In genomic region chr22:21080435-21081137, GRCh38 we compare ENCODE assay signal across 27 cellular contexts. TPM values are rescaled to one million over a fixed set of nuclear protein-coding genes. Genes with fewer than 3 reads are reported as not detected.
DNase-seq lines count a peak whose midpoint lies in the region; ATAC-seq, FAIRE-seq and TF ChIP-seq lines count a peak whose summit lies in the region.
"Had no signal": no experiment of that assay in that cellular context is flagged by ENCODE, and none has a peak within 500 bp of the region (broad histone marks: within the 10 kb centered on the region; RNA-seq: fewer than 3 reads in every experiment).

No MANE protein-coding gene starts in this region.

- no peak overlapping the region for H3K4ac ChIP-seq in mesendoderm (ENCODE audit: low read depth, low read length)

- TF ChIP-seq POLR2A in prostate gland (IDR thresholded peaks at IDR 0.05) = no peak

- no peak overlapping the region for H3K9ac ChIP-seq in mesendoderm (ENCODE audit: low read length)
- H3K9ac ChIP-seq: GM23248 had no signal

- H3K56ac ChIP-seq in mesendoderm (ENCODE audit: low read length) = peak overlapping the region; percentile 15

- H3K18ac ChIP-seq in mesendoderm (ENCODE audit: low read length) = no peak overlapping the region

- H2AK5ac ChIP-seq in mesendoderm (ENCODE audit: low read length) = no peak overlapping the region

- H3K27ac ChIP-seq in mesendoderm (ENCODE audit: low read depth, low read length) = no peak overlapping the region
- H3K27ac ChIP-seq in prostate gland = no peak overlapping the region
- H3K27ac ChIP-seq: A549, GM23248 had no signal

- H4K5ac ChIP-seq in mesendoderm (ENCODE audit: low read length) = no peak overlapping the region

- FAIRE-seq in urothelium cell line (lab: Jason Lieb, UNC) = no peak
- FAIRE-seq: A549, GM12891, GM18507 had no signal

- H3K36me3 ChIP-seq in H7 (replicated peaks; ENCODE audit: control insufficient read depth, insufficient read depth, low read length) (no peaks in the 10 kb centered on the region), mesendoderm (ENCODE audit: control insufficient read depth, insufficient read depth, low read length) (no peaks in the 10 kb centered on the region), prostate gland (no peaks in the 10 kb centered on the region)
- H3K36me3 ChIP-seq: HAP-1 had no signal

- H3K79me2 ChIP-seq in mesendoderm (ENCODE audit: control insufficient read depth, insufficient read depth, low read length) = no peaks in the 10 kb centered on the region

- intact Hi-C loops in prostate gland (cut with DNase I) = no loop called here

- H3K4me3 Mint-ChIP-seq in stimulated activated effector memory CD8-positive, alpha-beta T cell treated with anti-CD3 and anti-CD28 coated beads, Interleukin-12 subunit alpha, Interleukin-12 subunit beta, amount 100 ng/mL, for 72 hours = no peak overlapping the region
- H3K4me3 Mint-ChIP-seq: CD4-positive, alpha-beta memory T cell; HFFc6 had no signal

- H2BK120ac ChIP-seq in mesendoderm (ENCODE audit: low read depth, low read length) = no peak overlapping the region

- no peaks in the 10 kb centered on the region for H3K36me3 Mint-ChIP-seq in stimulated activated effector memory CD8-positive, alpha-beta T cell treated with anti-CD3 and anti-CD28 coated beads, Interleukin-12 subunit alpha, Interleukin-12 subunit beta, amount 100 ng/mL, for 72 hours
- H3K36me3 Mint-ChIP-seq: CD4-positive, alpha-beta memory T cell had no signal

- WGBS in mesendoderm (ENCODE audit: extremely low coverage, insufficient coverage, low lambda C conversion rate) = no CpG with 5 or more reads among the region's 31 CpGs
- WGBS in prostate gland = 87% methylated on average over 31 of the region's 31 CpGs

- H3K9me3 ChIP-seq in prostate gland = no peaks in the 10 kb centered on the region
- H3K9me3 ChIP-seq: A549, HAP-1 had no signal

- H3K23ac ChIP-seq in mesendoderm (ENCODE audit: low read length) = no peak overlapping the region

- H4K8ac ChIP-seq in mesendoderm (ENCODE audit: low read depth, low read length) = no peak overlapping the region

- ATAC-seq in stimulated activated effector memory CD8-positive, alpha-beta T cell treated with anti-CD3 and anti-CD28 coated beads, Interleukin-12 subunit alpha, Interleukin-12 subunit beta, amount 100 ng/mL, for 72 hours = peak; percentile 31
- no peak for ATAC-seq in GM18520 (IDR thresholded peaks at IDR 0.05; ENCODE audit: unreplicated experiment)
- ATAC-seq: A549 had no signal

- no peak overlapping the region for H2BK15ac ChIP-seq in mesendoderm (replicated peaks; ENCODE audit: low read depth)

- no peaks in the 10 kb centered on the region for H3K27me3 ChIP-seq in H7 (ENCODE audit: control insufficient read depth, insufficient read depth, low read length)
- H3K27me3 ChIP-seq in mesendoderm (ENCODE audit: insufficient read depth, low read length, poor library complexity) = no peaks in the 10 kb centered on the region
- no peaks in the 10 kb centered on the region for H3K27me3 ChIP-seq in prostate gland (replicated peaks; ENCODE audit: insufficient read depth)

- H2BK5ac ChIP-seq in mesendoderm (ENCODE audit: low read length) = no peak overlapping the region

- no peak overlapping the region for H3K4me3 ChIP-seq in H7 (ENCODE audit: insufficient read depth, low read depth, low read length)
- H3K4me3 ChIP-seq in mesendoderm (ENCODE audit: low read length) = no peak overlapping the region
- no peak overlapping the region for H3K4me3 ChIP-seq in prostate gland
- H3K4me3 ChIP-seq: A549, GM23248, HAP-1 had no signal

- no peaks in the 10 kb centered on the region for H3K4me1 ChIP-seq in mesendoderm (ENCODE audit: control insufficient read depth, low read depth, low read length)
- H3K4me1 ChIP-seq in prostate gland (replicated peaks) = no peaks in the 10 kb centered on the region
- H3K4me1 ChIP-seq: A549, HAP-1 had no signal

- no peak overlapping the region for H3K27ac Mint-ChIP-seq in stimulated activated effector memory CD8-positive, alpha-beta T cell treated with anti-CD3 and anti-CD28 coated beads, Interleukin-12 subunit alpha, Interleukin-12 subunit beta, amount 100 ng/mL, for 72 hours
- H3K27ac Mint-ChIP-seq: CD4-positive, alpha-beta memory T cell; HFFc6 had no signal

- H3K9me3 Mint-ChIP-seq in stimulated activated effector memory CD8-positive, alpha-beta T cell treated with anti-CD3 and anti-CD28 coated beads, Interleukin-12 subunit alpha, Interleukin-12 subunit beta, amount 100 ng/mL, for 72 hours = no peaks in the 10 kb centered on the region
- H3K9me3 Mint-ChIP-seq: HFFc6 had no signal

- H3K4me2 ChIP-seq in mesendoderm (ENCODE audit: low read length) = no peak overlapping the region
- H3K4me2 ChIP-seq: A549 had no signal

- DNase-seq in H7 (peak; percentile 23), ecto neural progenitor cell (ENCODE audit: low spot score) (peak; percentile 41), mesendoderm (no peak), occipital lobe (lab: John Stamatoyannopoulos, UW) (no peak), prostate gland (ENCODE audit: low spot score) (no peak), urothelium cell line (ENCODE audit: low spot score) (no peak)
- no peak for DNase-seq in stimulated activated effector memory CD8-positive, alpha-beta T cell treated with anti-CD3 and anti-CD28 coated beads, Interleukin-12 subunit alpha, Interleukin-12 subunit beta, amount 100 ng/mL, for 72 hours (ENCODE audit: low spot score in 2 of 2)
- DNase-seq: 8988T; ACHN; C1 segment of cervical spinal cord; Calu3; CD4-positive, alpha-beta memory T cell; COR-L47; DMS53; DMS79 treated with DMSO at 0.1 percent for 48 hours; GF-D8; GM23248; HFFc6 had no signal

- no peaks in the 10 kb centered on the region for H3K4me1 Mint-ChIP-seq in stimulated activated effector memory CD8-positive, alpha-beta T cell treated with anti-CD3 and anti-CD28 coated beads, Interleukin-12 subunit alpha, Interleukin-12 subunit beta, amount 100 ng/mL, for 72 hours
- H3K4me1 Mint-ChIP-seq: CD4-positive, alpha-beta memory T cell had no signal

- TF ChIP-seq CTCF in prostate gland (IDR thresholded peaks at IDR 0.05) = no peak

- no peaks in the 10 kb centered on the region for H3K79me1 ChIP-seq in mesendoderm (ENCODE audit: low read length)

RNA-seq across cellular contexts. Expression of gene LRRC74B, which starts 34.8 kb away (rescaled TPM):
- total RNA-seq in H7 (2014; rRNA removed; shearing (Covaris generic)) = not detected in 2 replicates
- not detected for polyA plus RNA-seq in mesendoderm (2013, experiment 1 of 2)
- polyA plus RNA-seq in mesendoderm (2013, experiment 2 of 2) = not detected
- total RNA-seq in occipital lobe = not detected
- total RNA-seq in prostate gland = under 1 TPM in 1 of 2 donors, not detected in 1; 0.45 TPM
- total RNA-seq: Calu3; CD4-positive, alpha-beta memory T cell; Daoy; G401; GM23248; H4; HFFc6 had no signal
- polyA plus RNA-seq: BJ; CD4-positive, alpha-beta memory T cell; GM23248 had no signal

RNA-seq across cellular contexts. Expression of gene SLC7A4, which starts 48.2 kb away (rescaled TPM):
- total RNA-seq in H7 (2014; rRNA removed; shearing (Covaris generic)) = not detected in 2 replicates
- polyA plus RNA-seq in mesendoderm (2013, experiment 1 of 2) = 0.03 TPM
- polyA plus RNA-seq in mesendoderm (2013, experiment 2 of 2) = not detected
- 1.4 TPM for total RNA-seq in occipital lobe
- 10 to 100 TPM; 13.0 to 53.9 TPM for total RNA-seq in prostate gland
- total RNA-seq: CD4-positive, alpha-beta memory T cell; Daoy; G401; GM23248; H4 had no signal
- polyA plus RNA-seq: A549, GM23248 had no signal

Comparison
In these comparisons a context has a peak if more than half of its experiments do, and no peak if none do; other contexts are left out.
1. DNase-seq: peak in H7 (single experiment) and ecto neural progenitor cell (single experiment); none in mesendoderm (single experiment), stimulated activated effector memory CD8-positive, alpha-beta T cell treated with anti-CD3 and anti-CD28 coated beads, Interleukin-12 subunit alpha, Interleukin-12 subunit beta, amount 100 ng/mL, for 72 hours (0 of 2), occipital lobe (single experiment), prostate gland (single experiment) and urothelium cell line (single experiment).